In genomic region chr18:9614401-9615279, GRCh38 we compare ENCODE assay signal across 8 cellular contexts. TPM values are rescaled to one million over a fixed set of nuclear protein-coding genes. Genes with fewer than 3 reads are reported as not detected.
A peak's percentile ranks its signal among the peaks of the same experiment; 100 is the strongest.
DNase-seq lines count a peak whose midpoint lies in the region; ATAC-seq and TF ChIP-seq lines count a peak whose summit lies in the region.

TSS of gene PPP4R1 (minus strand) at chr18:9614559. CDS start at chr18:9614484, 75 bp downstream.

- peak; percentile 11 for TF ChIP-seq EP300 in neural cell (conservative IDR thresholded peaks at IDR 0.05; ENCODE audit: poor library complexity, severe bottlenecking)
- no peak for TF ChIP-seq EP300 in stomach (IDR thresholded peaks at IDR 0.05)

- TF ChIP-seq RAD21 in neural cell (conservative IDR thresholded peaks at IDR 0.05) = peak; percentile 37

- H3K27me3 ChIP-seq in foreskin keratinocyte (no peaks in the 10 kb centered on the region), neural cell (ENCODE audit: insufficient read depth, low read depth, low read length) (no peaks in the 10 kb centered on the region), stomach (no peaks in the 10 kb centered on the region)

- H4K20me1 ChIP-seq in neural cell (ENCODE audit: insufficient read depth) = no peaks in the 10 kb centered on the region

- H2AFZ ChIP-seq in neural cell (ENCODE audit: low read depth, low read length) = peak within 1 kb of the TSS; percentile 71

- H3F3A ChIP-seq in neural cell (ENCODE audit: insufficient read depth, low read length, poor library complexity, severe bottlenecking) = peaks cover 6% of the 10 kb centered on the region

- H3K27ac ChIP-seq in foreskin keratinocyte = peak within 1 kb of the TSS; percentile 92
- H3K27ac ChIP-seq in neural cell (ENCODE audit: low read length) = peak within 1 kb of the TSS; percentile 83
- H3K27ac ChIP-seq in stomach = peak within 1 kb of the TSS; percentile 95 to 99 (median 97)

- peak; percentile 76 for DNase-seq in Caki2 (ENCODE audit: low read depth)
- DNase-seq in HuH-7 (ENCODE audit: low spot score) = peak; percentile 71
- peak; percentile 51 for DNase-seq in activated gamma-delta T cell treated with anti-CD3 and anti-CD28 coated beads, Interleukin-2, amount 50 U/mL, for 16 hours (ENCODE audit: low read depth)
- DNase-seq in foreskin keratinocyte = peak in 1 of 2 donors; percentile 66
- DNase-seq in stomach = peak; percentile 79

- peaks cover 34% of the 10 kb centered on the region for H3K4me1 ChIP-seq in foreskin keratinocyte
- H3K4me1 ChIP-seq in stomach = peaks cover 13 to 63% (median 43%) of the 10 kb centered on the region in 4 donors

- WGBS in stomach, 5 donors = 0 to 1% (median 0%) methylated on average over 6 to 102 of the region's 127 CpGs

- no peaks in the 10 kb centered on the region for H3K9me2 ChIP-seq in neural cell (ENCODE audit: insufficient read depth, low read length)

- ATAC-seq in GM21381 (IDR thresholded peaks at IDR 0.05; ENCODE audit: unreplicated experiment) (peak; percentile 52), foreskin keratinocyte (peak; percentile 50)

- in situ Hi-C loops in Caki2 (cut with HindIII; ENCODE audit: low pct_unique_long_range_greater_than_20kb, low sequenced_read_pairs) = no loop called here

- TF ChIP-seq POLR2A in Raji (IDR thresholded peaks at IDR 0.05; ENCODE audit: insufficient read depth, low read depth, low read length) (peak; percentile 52), stomach (IDR thresholded peaks at IDR 0.05) (no peak)

- H3K36me3 ChIP-seq in neural cell (ENCODE audit: insufficient read depth, low read length) (no peaks in the 10 kb centered on the region), stomach (peaks cover 0 to 12% (median 7%) of the 10 kb centered on the region in 4 donors)

- H3K9ac ChIP-seq in neural cell (ENCODE audit: low read length) = peak within 1 kb of the TSS; percentile 80

- no peak for TF ChIP-seq CTCF in foreskin keratinocyte (conservative IDR thresholded peaks at IDR 0.05)
- peak; percentile 8 for TF ChIP-seq CTCF in neural cell (IDR thresholded peaks at IDR 0.05; ENCODE audit: poor library complexity, severe bottlenecking)
- TF ChIP-seq CTCF in stomach (IDR thresholded peaks at IDR 0.05) = no peak

- intact Hi-C loops in stomach (cut with DNase I; ENCODE audit: low total_unique reads) = no loop called here

- peaks cover 52% of the 10 kb centered on the region for H3K79me2 ChIP-seq in neural cell (replicated peaks; ENCODE audit: insufficient read depth, low read length)

- H3K4me3 ChIP-seq in neural cell (ENCODE audit: low read length) = peak within 1 kb of the TSS; percentile 84
- peak within 1 kb of the TSS; percentile 63 to 86 (median 74) for H3K4me3 ChIP-seq in stomach

- peak within 1 kb of the TSS; percentile 98 for H3K4me2 ChIP-seq in neural cell (ENCODE audit: low read length)

- H3K9me3 ChIP-seq in neural cell (ENCODE audit: low read length) (no peaks in the 10 kb centered on the region), stomach (no peaks in the 10 kb centered on the region)

TF ChIP-seq in neural cell, 6 proteins besides CTCF, POLR2A, EP300 and RAD21:
- TF ChIP-seq SMC3 (conservative IDR thresholded peaks at IDR 0.05; ENCODE audit: poor library complexity) (no peak), TAF1 (IDR thresholded peaks at IDR 0.05; ENCODE audit: low read depth) (peak; percentile 63), EZH2 (IDR thresholded peaks at IDR 0.05; ENCODE audit: borderline replicate concordance, insufficient read depth, low read length, poor library complexity, severe bottlenecking) (no peak), POLR2AphosphoS5 (IDR thresholded peaks at IDR 0.05) (peak; percentile 64), MXI1 (conservative IDR thresholded peaks at IDR 0.05; ENCODE audit: poor library complexity, severe bottlenecking) (peak; percentile 65)
- TF ChIP-seq, protein P1, sequence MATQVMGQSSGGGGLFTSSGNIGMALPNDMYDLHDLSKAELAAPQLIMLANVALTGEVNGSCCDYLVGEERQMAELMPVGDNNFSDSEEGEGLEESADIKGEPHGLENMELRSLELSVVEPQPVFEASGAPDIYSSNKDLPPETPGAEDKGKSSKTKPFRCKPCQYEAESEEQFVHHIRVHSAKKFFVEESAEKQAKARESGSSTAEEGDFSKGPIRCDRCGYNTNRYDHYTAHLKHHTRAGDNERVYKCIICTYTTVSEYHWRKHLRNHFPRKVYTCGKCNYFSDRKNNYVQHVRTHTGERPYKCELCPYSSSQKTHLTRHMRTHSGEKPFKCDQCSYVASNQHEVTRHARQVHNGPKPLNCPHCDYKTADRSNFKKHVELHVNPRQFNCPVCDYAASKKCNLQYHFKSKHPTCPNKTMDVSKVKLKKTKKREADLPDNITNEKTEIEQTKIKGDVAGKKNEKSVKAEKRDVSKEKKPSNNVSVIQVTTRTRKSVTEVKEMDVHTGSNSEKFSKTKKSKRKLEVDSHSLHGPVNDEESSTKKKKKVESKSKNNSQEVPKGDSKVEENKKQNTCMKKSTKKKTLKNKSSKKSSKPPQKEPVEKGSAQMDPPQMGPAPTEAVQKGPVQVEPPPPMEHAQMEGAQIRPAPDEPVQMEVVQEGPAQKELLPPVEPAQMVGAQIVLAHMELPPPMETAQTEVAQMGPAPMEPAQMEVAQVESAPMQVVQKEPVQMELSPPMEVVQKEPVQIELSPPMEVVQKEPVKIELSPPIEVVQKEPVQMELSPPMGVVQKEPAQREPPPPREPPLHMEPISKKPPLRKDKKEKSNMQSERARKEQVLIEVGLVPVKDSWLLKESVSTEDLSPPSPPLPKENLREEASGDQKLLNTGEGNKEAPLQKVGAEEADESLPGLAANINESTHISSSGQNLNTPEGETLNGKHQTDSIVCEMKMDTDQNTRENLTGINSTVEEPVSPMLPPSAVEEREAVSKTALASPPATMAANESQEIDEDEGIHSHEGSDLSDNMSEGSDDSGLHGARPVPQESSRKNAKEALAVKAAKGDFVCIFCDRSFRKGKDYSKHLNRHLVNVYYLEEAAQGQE (IDR thresholded peaks at IDR 0.05; ENCODE audit: borderline replicate concordance) = peak; percentile 79

RNA-seq across cellular contexts. Expression of gene PPP4R1, which starts in this region (rescaled TPM):
- 47.3 and 51.0 TPM in 2 replicates for total RNA-seq in Caki2 (2014; rRNA removed; shearing (Covaris generic); ENCODE audit: low replicate concordance)
- total RNA-seq in foreskin keratinocyte (142 and 147 TPM in 2 replicates), stomach (100 to 1,000 TPM in 3 of 5 donors, 10 to 100 TPM in 2; 32.1 to 372 (median 133) TPM)
- polyA plus RNA-seq in foreskin keratinocyte (53.3 and 58.5 TPM in 2 replicates), neural cell (127 and 134 TPM in 2 replicates), stomach (10 to 100 TPM; 25.9 to 40.8 (median 28.9) TPM)
- polyA minus RNA-seq in neural cell = 282 and 284 TPM in 2 replicates
